Comparison of ENCODE assay signal across 10 cellular contexts in the genomic region with DNA sequence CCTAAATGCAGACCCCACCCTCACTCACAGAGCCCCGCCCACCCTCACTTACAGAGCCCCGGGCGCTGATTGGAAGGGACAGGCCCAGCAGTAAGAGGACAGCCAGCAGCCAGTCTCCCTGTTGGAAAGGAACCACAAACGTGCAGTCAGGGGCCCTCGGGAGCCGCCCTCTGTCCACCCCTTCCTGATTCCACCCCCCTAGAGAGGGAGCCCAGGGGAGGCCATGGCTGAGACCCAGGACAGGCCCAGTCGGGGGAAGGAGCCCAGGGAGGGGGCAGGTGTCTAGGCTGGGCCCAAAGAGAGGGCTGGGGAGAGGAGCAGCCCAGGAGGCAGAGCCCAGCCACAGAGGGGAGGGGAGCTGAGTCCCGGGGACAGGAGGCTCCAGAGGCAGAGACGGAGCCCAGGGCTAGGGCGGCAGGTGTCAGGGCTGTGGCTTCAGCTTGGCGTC. TPM values are rescaled to one million over a fixed set of nuclear protein-coding genes. Genes with fewer than 3 reads are reported as not detected.
"Had no signal": no experiment of that assay in that cellular context is flagged by ENCODE, and none has a peak within 500 bp of the region (broad histone marks: within the 10 kb centered on the region; RNA-seq: fewer than 3 reads in every experiment).

No MANE protein-coding gene starts in this region.

RNA-seq across cellular contexts. Expression of a gene that starts 5.9 kb away (rescaled TPM):
- total RNA-seq: activated B cell treated with CpG ODN at 0.5 μM for 24 hours; activated CD4-positive, alpha-beta memory T cell treated with anti-CD3 and anti-CD28 coated beads, Interleukin-2, amount 10 ng/mL, durations not matched to agents 7 days and 5 days; activated CD8-positive, alpha-beta memory T cell treated with anti-CD3 and anti-CD28 coated beads, Interleukin-2, amount 10 ng/mL, durations not matched to agents 7 days and 5 days; dermis microvascular lymphatic vessel endothelial cell; fibroblast of lung; foreskin keratinocyte; osteocyte; pulmonary artery endothelial cell had no signal
- polyA plus RNA-seq: fibroblast of lung, foreskin keratinocyte, neural cell had no signal

RNA-seq across cellular contexts. Expression of a gene that starts 18.8 kb away (rescaled TPM):
- polyA plus RNA-seq: neural cell had no signal

RNA-seq across cellular contexts. Expression of a gene that starts 50.7 kb away (rescaled TPM):
- polyA plus RNA-seq: neural cell had no signal

RNA-seq across cellular contexts. Expression of a gene that starts 57.6 kb away (rescaled TPM):
- total RNA-seq: foreskin keratinocyte, suprapubic skin had no signal
- polyA plus RNA-seq: neural cell had no signal
